11 cellular contexts compared by ENCODE assay signal in genomic region chr17:80478487-80479245, GRCh38. TPM values are rescaled to one million over a fixed set of nuclear protein-coding genes. Genes with fewer than 3 reads are reported as not detected.
DNase-seq lines count a peak whose midpoint lies in the region; ATAC-seq and TF ChIP-seq lines count a peak whose summit lies in the region.
"Had no signal": no experiment of that assay in that cellular context is flagged by ENCODE, and none has a peak within 500 bp of the region (broad histone marks: within the 10 kb centered on the region; RNA-seq: fewer than 3 reads in every experiment).

No MANE protein-coding gene starts in this region.

- H3K27ac ChIP-seq in brain microvascular endothelial cell: no peak overlapping the region
- H3K27ac ChIP-seq: body of pancreas had no signal

- peak overlapping the region; percentile 73 for H3K4me3 Mint-ChIP-seq in activated naive CD8-positive, alpha-beta T cell
- H3K4me3 Mint-ChIP-seq in activated naive CD8-positive, alpha-beta T cell treated with anti-CD3 and anti-CD28 coated beads, Interleukin-2, amount 50 U/mL, for 24 hours: no peak overlapping the region
- H3K4me3 Mint-ChIP-seq in memory B cell: peak overlapping the region; percentile 11
- H3K4me3 Mint-ChIP-seq in type B pancreatic cell: peak overlapping the region; percentile 70
- H3K4me3 Mint-ChIP-seq: activated CD4-positive, alpha-beta memory T cell treated with anti-CD3 and anti-CD28 coated beads for 36 hours had no signal

- TF ChIP-seq CTCF in brain microvascular endothelial cell (IDR thresholded peaks at IDR 0.05; ENCODE audit: low read depth, low read length, missing control alignments) (no peak), type B pancreatic cell (conservative IDR thresholded peaks at IDR 0.05) (no peak)

- no peak for ATAC-seq in activated naive CD8-positive, alpha-beta T cell treated with anti-CD3 and anti-CD28 coated beads, Interleukin-2, amount 50 U/mL, for 24 hours
- ATAC-seq in memory B cell (ENCODE audit: low read depth) (no peak), HG03280 (IDR thresholded peaks at IDR 0.05; ENCODE audit: unreplicated experiment) (no peak)

- peaks cover 18% of the 10 kb centered on the region for H3K27me3 Mint-ChIP-seq in activated naive CD8-positive, alpha-beta T cell
- peaks cover 62% of the 10 kb centered on the region for H3K27me3 Mint-ChIP-seq in activated naive CD8-positive, alpha-beta T cell treated with anti-CD3 and anti-CD28 coated beads, Interleukin-2, amount 50 U/mL, for 24 hours
- H3K27me3 Mint-ChIP-seq in memory B cell: peaks cover 32% of the 10 kb centered on the region
- H3K27me3 Mint-ChIP-seq in type B pancreatic cell: peaks cover 71% of the 10 kb centered on the region

- no peak for DNase-seq in activated naive CD8-positive, alpha-beta T cell treated with anti-CD3 and anti-CD28 coated beads, Interleukin-2, amount 50 U/mL, for 24 hours
- DNase-seq in brain microvascular endothelial cell: no peak
- DNase-seq in memory B cell (ENCODE audit: low spot score in 2 of 2): no peak
- no peak for DNase-seq in type B pancreatic cell (ENCODE audit: extremely low spot score, unreplicated experiment)
- no peak for DNase-seq in inferior parietal cortex (ENCODE audit: extremely low spot score)
- DNase-seq in NCI-H2171 (lab: John Stamatoyannopoulos, UW): no peak
- DNase-seq: NCI-H1105 treated with DMSO at 0.1 percent for 48 hours had no signal

- in situ Hi-C loops in brain microvascular endothelial cell (cut with HindIII; ENCODE audit: low pct_ligation_motif_present, low sequenced_read_pairs): no loop called here

- H3K4me3 ChIP-seq in brain microvascular endothelial cell (ENCODE audit: low read depth, low read length): peak overlapping the region; percentile 35
- H3K4me3 ChIP-seq: body of pancreas had no signal

- no peaks in the 10 kb centered on the region for H3K9me3 Mint-ChIP-seq in activated naive CD8-positive, alpha-beta T cell (ENCODE audit: low read depth)
- no peaks in the 10 kb centered on the region for H3K9me3 Mint-ChIP-seq in activated naive CD8-positive, alpha-beta T cell treated with anti-CD3 and anti-CD28 coated beads, Interleukin-2, amount 50 U/mL, for 24 hours
- no peaks in the 10 kb centered on the region for H3K9me3 Mint-ChIP-seq in memory B cell
- H3K9me3 Mint-ChIP-seq in type B pancreatic cell: no peaks in the 10 kb centered on the region
- H3K9me3 Mint-ChIP-seq: activated CD4-positive, alpha-beta memory T cell treated with anti-CD3 and anti-CD28 coated beads for 36 hours had no signal

- H3K36me3 Mint-ChIP-seq in activated naive CD8-positive, alpha-beta T cell: no peaks in the 10 kb centered on the region
- H3K36me3 Mint-ChIP-seq in activated naive CD8-positive, alpha-beta T cell treated with anti-CD3 and anti-CD28 coated beads, Interleukin-2, amount 50 U/mL, for 24 hours (ENCODE audit: low read depth): no peaks in the 10 kb centered on the region
- H3K36me3 Mint-ChIP-seq in memory B cell (no peaks in the 10 kb centered on the region), type B pancreatic cell (no peaks in the 10 kb centered on the region)
- H3K36me3 Mint-ChIP-seq: activated CD4-positive, alpha-beta memory T cell treated with anti-CD3 and anti-CD28 coated beads for 36 hours had no signal

- H3K36me3 ChIP-seq in brain microvascular endothelial cell (replicated peaks): no peaks in the 10 kb centered on the region

- H3K4me1 Mint-ChIP-seq in activated naive CD8-positive, alpha-beta T cell (ENCODE audit: low read depth): peaks cover 17% of the 10 kb centered on the region
- H3K4me1 Mint-ChIP-seq in activated naive CD8-positive, alpha-beta T cell treated with anti-CD3 and anti-CD28 coated beads, Interleukin-2, amount 50 U/mL, for 24 hours: peaks cover 10% of the 10 kb centered on the region
- peaks cover 14% of the 10 kb centered on the region for H3K4me1 Mint-ChIP-seq in memory B cell
- H3K4me1 Mint-ChIP-seq in type B pancreatic cell (ENCODE audit: unreplicated experiment): peaks cover 10% of the 10 kb centered on the region

- no peak overlapping the region for H3K27ac Mint-ChIP-seq in activated naive CD8-positive, alpha-beta T cell
- H3K27ac Mint-ChIP-seq in activated naive CD8-positive, alpha-beta T cell treated with anti-CD3 and anti-CD28 coated beads, Interleukin-2, amount 50 U/mL, for 24 hours: no peak overlapping the region
- H3K27ac Mint-ChIP-seq in memory B cell: no peak overlapping the region
- no peak overlapping the region for H3K27ac Mint-ChIP-seq in type B pancreatic cell
- H3K27ac Mint-ChIP-seq: activated CD4-positive, alpha-beta memory T cell treated with anti-CD3 and anti-CD28 coated beads for 36 hours had no signal

- H3K27me3 ChIP-seq in brain microvascular endothelial cell (replicated peaks): peaks cover 3% of the 10 kb centered on the region

RNA-seq across cellular contexts. Expression of gene NPTX1, which starts 2.3 kb away (rescaled TPM):
- total RNA-seq in type B pancreatic cell (ENCODE audit: low replicate concordance): 1.7 and 4.7 TPM in 2 replicates
